Comparison of ENCODE assay signal across 24 cellular contexts in the genomic region with DNA sequence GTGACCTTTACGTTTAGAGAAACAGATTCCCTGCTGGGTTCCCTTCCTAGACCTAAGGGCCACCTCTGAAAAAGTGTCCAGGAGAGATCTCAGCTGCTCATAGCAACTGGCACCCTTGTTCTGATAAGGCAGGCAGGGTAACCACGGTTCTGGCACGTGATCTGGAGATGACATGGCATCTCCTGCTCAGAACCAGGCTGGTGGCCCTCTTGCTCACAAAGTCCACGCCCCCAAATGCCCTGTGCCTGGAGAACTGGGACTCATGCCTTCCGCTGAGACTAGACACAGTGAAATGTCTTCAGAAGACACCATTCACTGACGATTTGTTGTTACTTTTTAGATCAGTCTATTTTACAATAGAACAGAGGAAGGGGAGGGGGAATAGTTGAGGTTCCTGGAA.
"Had no signal": no experiment of that assay in that cellular context is flagged by ENCODE, and none has a peak within 500 bp of the region (broad histone marks: within the 10 kb centered on the region; RNA-seq: fewer than 3 reads in every experiment).

No MANE protein-coding gene starts in this region.

- H3K9ac ChIP-seq: neural progenitor cell had no signal

- H3K36me3 ChIP-seq: esophagus muscularis mucosa, gastroesophageal sphincter, heart left ventricle, neural progenitor cell, prostate gland, right lobe of liver, tibial artery had no signal

- H3K27me3 ChIP-seq: esophagus muscularis mucosa, foreskin keratinocyte, gastroesophageal sphincter, heart left ventricle, hepatocyte, neural progenitor cell, right lobe of liver, testis, tibial artery had no signal

- DNase-seq: effector memory CD4-positive, alpha-beta T cell; foreskin keratinocyte; heart left ventricle; kidney glomerular epithelial cell; mesenchymal stem cell; midbrain; naive thymus-derived CD4-positive, alpha-beta T cell; right lobe of liver; stimulated activated CD4-positive, alpha-beta T cell treated with anti-CD3 and anti-CD28 coated beads, Interleukin-12 subunit alpha, Interleukin-12 subunit beta, amount 100 ng/mL, for 4 hours; stimulated activated CD4-positive, alpha-beta T cell treated with anti-CD3 and anti-CD28 coated beads, Interleukin-1b, Interleukin-23, amount 100 ng/mL, for 48 hours; stimulated activated CD4-positive, alpha-beta T cell treated with anti-CD3 and anti-CD28 coated beads, Interleukin-4, amount 100 ng/mL, for 1 hour; stimulated activated CD8-positive, alpha-beta memory T cell treated with anti-CD3 and anti-CD28 coated beads, Interleukin-4, amount 100 ng/mL, for 48 hours; stimulated activated naive CD4-positive, alpha-beta T cell; stimulated activated naive CD8-positive, alpha-beta T cell treated with anti-CD3 and anti-CD28 coated beads, Interleukin-15, amount 100 ng/mL, for 72 hours; testis had no signal

- H3K4me2 ChIP-seq: hepatocyte, neural progenitor cell, smooth muscle cell had no signal

- FAIRE-seq: colon, endothelial cell of umbilical vein had no signal

- H3K4me1 ChIP-seq: esophagus muscularis mucosa, foreskin keratinocyte, gastroesophageal sphincter, neural progenitor cell, prostate gland, right lobe of liver, testis, tibial artery had no signal

- ATAC-seq: foreskin keratinocyte; gastroesophageal sphincter; naive thymus-derived CD4-positive, alpha-beta T cell; right lobe of liver; stimulated activated naive CD8-positive, alpha-beta T cell treated with anti-CD3 and anti-CD28 coated beads, Interleukin-15, amount 100 ng/mL, for 72 hours had no signal

- H3K27ac ChIP-seq: esophagus muscularis mucosa, foreskin keratinocyte, gastroesophageal sphincter, heart left ventricle, hepatocyte, neural progenitor cell, prostate gland, right lobe of liver, testis, tibial artery had no signal

- H3K9me3 ChIP-seq: esophagus muscularis mucosa, gastroesophageal sphincter, heart left ventricle, prostate gland, right lobe of liver, testis, tibial artery had no signal

- H2AFZ ChIP-seq: hepatocyte, neural progenitor cell had no signal

- H3K79me2 ChIP-seq: hepatocyte had no signal

- H3K4me3 ChIP-seq: esophagus muscularis mucosa, gastroesophageal sphincter, heart left ventricle, hepatocyte, neural progenitor cell, prostate gland, right lobe of liver, smooth muscle cell, testis, tibial artery had no signal
